Comparison of ENCODE assay signal across 8 cellular contexts in the genomic region with DNA sequence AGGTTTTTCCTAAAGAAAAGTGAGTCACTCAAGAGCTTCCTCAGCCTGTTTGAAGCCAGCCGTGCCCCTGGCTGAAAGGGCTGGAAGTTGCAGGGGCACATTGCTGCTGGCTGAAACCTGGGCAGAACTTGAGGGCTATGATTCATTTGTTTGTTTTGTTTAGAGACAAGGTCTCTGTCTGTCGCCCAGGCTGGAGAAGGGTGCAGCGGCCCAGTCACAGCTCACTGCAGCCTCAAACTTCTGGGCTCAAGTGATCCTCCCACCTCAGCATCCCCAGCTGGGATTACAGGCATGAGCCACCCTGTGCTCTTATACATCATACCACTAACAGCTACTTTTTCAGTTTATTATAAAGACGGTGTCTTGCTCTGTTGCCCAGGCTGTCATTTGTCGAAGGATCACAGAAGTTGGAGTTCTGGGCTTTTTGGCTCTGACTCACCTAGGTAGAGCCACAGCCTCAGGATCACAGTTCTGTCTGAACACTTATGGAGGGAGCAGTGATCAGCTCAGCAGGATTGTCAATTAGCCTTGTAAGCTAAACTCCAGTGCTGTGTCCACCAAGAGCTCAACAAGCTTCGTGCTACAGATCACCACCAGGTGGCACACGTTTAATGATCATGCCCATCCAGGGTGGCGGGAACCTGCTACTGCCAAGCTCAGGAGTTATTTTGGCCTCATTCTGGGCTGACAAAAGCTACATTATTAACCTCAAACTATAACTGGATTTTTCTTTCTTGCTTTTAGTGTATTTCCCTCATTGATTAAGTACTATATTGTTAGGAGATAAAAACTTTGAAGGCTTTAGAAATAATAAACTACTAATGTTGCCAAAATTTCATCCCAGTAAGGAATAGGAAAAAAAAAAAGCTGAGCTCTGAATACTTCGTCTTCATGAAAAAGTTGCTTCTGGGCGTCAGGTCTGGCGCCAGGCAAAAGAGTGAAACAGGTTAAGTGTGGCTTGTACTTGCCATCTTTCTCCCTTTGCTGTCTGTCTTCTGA.
DNase-seq lines count a peak whose midpoint lies in the region; ATAC-seq and TF ChIP-seq lines count a peak whose summit lies in the region.

No MANE protein-coding gene starts in this region.

- ATAC-seq in HG02884 (IDR thresholded peaks at IDR 0.05; ENCODE audit: unreplicated experiment) (peak; percentile 76), HG03025 (IDR thresholded peaks at IDR 0.05; ENCODE audit: low FRiP score, unreplicated experiment) (no peak)

- in situ Hi-C loops in brain microvascular endothelial cell (cut with HindIII; ENCODE audit: low pct_ligation_motif_present, low sequenced_read_pairs), result no loop called here

- DNase-seq in GM04504 (ENCODE audit: low read depth) (peak; percentile 20), NCI-H2107 treated with DMSO at 0.1 percent for 48 hours (lab: John Stamatoyannopoulos, UW; ENCODE audit: unreplicated experiment) (peak; percentile 52), UCSD-AML1 (lab: John Stamatoyannopoulos, UW; ENCODE audit: unreplicated experiment) (peak; percentile 53), brain microvascular endothelial cell (peak; percentile 69), inferior parietal cortex (ENCODE audit: extremely low spot score) (peak; percentile 77)
- peak; percentile 13 to 60 (median 45) for DNase-seq in stimulated activated CD4-positive, alpha-beta T cell treated with anti-CD3 and anti-CD28 coated beads, Interleukin-1b, Interleukin-23, amount 100 ng/mL, for 24 hours (ENCODE audit: low read depth in 4 of 4, low spot score in 1 of 4)

- H3K36me3 ChIP-seq in brain microvascular endothelial cell (replicated peaks), result no peaks in the 10 kb centered on the region

- no peak overlapping the region for H3K27ac ChIP-seq in brain microvascular endothelial cell

- H3K4me3 ChIP-seq in brain microvascular endothelial cell (ENCODE audit: low read depth, low read length), result no peak overlapping the region

- TF ChIP-seq CTCF in brain microvascular endothelial cell (IDR thresholded peaks at IDR 0.05; ENCODE audit: low read depth, low read length, missing control alignments), result peak; percentile 85

- H3K27me3 ChIP-seq in brain microvascular endothelial cell (replicated peaks), result no peaks in the 10 kb centered on the region

Comparison
In these comparisons a context has a peak if more than half of its experiments do, and no peak if none do; other contexts are left out.
1. DNase-seq: peak in every context shown above with its lines; median percentile 77 in inferior parietal cortex; 69 in brain microvascular endothelial cell; 53 in UCSD-AML1; 52 in NCI-H2107 treated with DMSO at 0.1 percent for 48 hours; 45 in stimulated activated CD4-positive, alpha-beta T cell treated with anti-CD3 and anti-CD28 coated beads, Interleukin-1b, Interleukin-23, amount 100 ng/mL, for 24 hours; 20 in GM04504.